In genomic region chr4:1291996-1292702, GRCh38 we compare ENCODE assay signal across 10 cellular contexts. TPM values are rescaled to one million over a fixed set of nuclear protein-coding genes. Genes with fewer than 3 reads are reported as not detected.
A peak's percentile ranks its signal among the peaks of the same experiment; 100 is the strongest.
DNase-seq lines count a peak whose midpoint lies in the region; ATAC-seq and TF ChIP-seq lines count a peak whose summit lies in the region.
"Had no signal": no experiment of that assay in that cellular context is flagged by ENCODE, and none has a peak within 500 bp of the region (broad histone marks: within the 10 kb centered on the region; RNA-seq: fewer than 3 reads in every experiment).

No MANE protein-coding gene starts in this region.

- no peak overlapping the region for H3K27ac ChIP-seq in esophagus muscularis mucosa (replicated peaks in 1 of 4)

- peaks cover 49% of the 10 kb centered on the region for H3K4me1 Mint-ChIP-seq in activated naive CD4-positive, alpha-beta T cell treated with anti-CD3 and anti-CD28 coated beads, Interleukin-2, amount 10 ng/mL, durations not matched to agents 7 days and 5 days
- H3K4me1 Mint-ChIP-seq in activated B cell treated with CpG ODN at 0.5 μM for 24 hours (peaks cover 60% of the 10 kb centered on the region), immature natural killer cell (peaks cover 48 to 62% of the 10 kb centered on the region in 2 donors)
- peaks cover 57% of the 10 kb centered on the region for H3K4me1 Mint-ChIP-seq in stimulated activated effector memory CD8-positive, alpha-beta T cell treated with anti-CD3 and anti-CD28 coated beads, Interleukin-12 subunit alpha, Interleukin-12 subunit beta, amount 100 ng/mL, for 72 hours

- H3K9me3 ChIP-seq in esophagus muscularis mucosa = no peaks in the 10 kb centered on the region

- no peaks in the 10 kb centered on the region for H3K27me3 Mint-ChIP-seq in activated naive CD4-positive, alpha-beta T cell treated with anti-CD3 and anti-CD28 coated beads, Interleukin-2, amount 10 ng/mL, durations not matched to agents 7 days and 5 days
- H3K27me3 Mint-ChIP-seq in activated B cell treated with CpG ODN at 0.5 μM for 24 hours (no peaks in the 10 kb centered on the region), immature natural killer cell (ENCODE audit: low read depth in 3 of 3) (peaks cover 2 to 10% (median 5%) of the 10 kb centered on the region in 3 donors)

- H3K4me1 ChIP-seq in esophagus muscularis mucosa = peaks cover 55 to 67% (median 62%) of the 10 kb centered on the region in 4 donors

- ATAC-seq in activated B cell treated with CpG ODN at 0.5 μM for 24 hours (ENCODE audit: low read depth) (no peak), HG02623 (IDR thresholded peaks at IDR 0.05; ENCODE audit: unreplicated experiment) (no peak), GM19035 (IDR thresholded peaks at IDR 0.05; ENCODE audit: unreplicated experiment) (no peak)
- ATAC-seq in stimulated activated effector memory CD8-positive, alpha-beta T cell treated with anti-CD3 and anti-CD28 coated beads, Interleukin-12 subunit alpha, Interleukin-12 subunit beta, amount 100 ng/mL, for 72 hours = no peak

- no peaks in the 10 kb centered on the region for H3K27me3 ChIP-seq in esophagus muscularis mucosa

- TF ChIP-seq CTCF in activated B cell treated with CpG ODN at 0.5 μM for 24 hours (IDR thresholded peaks at IDR 0.05) = no peak
- TF ChIP-seq CTCF in esophagus muscularis mucosa (IDR thresholded peaks at IDR 0.05) = no peak

- peaks cover 20% of the 10 kb centered on the region for H3K36me3 Mint-ChIP-seq in activated naive CD4-positive, alpha-beta T cell treated with anti-CD3 and anti-CD28 coated beads, Interleukin-2, amount 10 ng/mL, durations not matched to agents 7 days and 5 days
- peaks cover 11% of the 10 kb centered on the region for H3K36me3 Mint-ChIP-seq in activated B cell treated with CpG ODN at 0.5 μM for 24 hours (ENCODE audit: low read depth)
- no peaks in the 10 kb centered on the region for H3K36me3 Mint-ChIP-seq in immature natural killer cell
- peaks cover 43% of the 10 kb centered on the region for H3K36me3 Mint-ChIP-seq in stimulated activated effector memory CD8-positive, alpha-beta T cell treated with anti-CD3 and anti-CD28 coated beads, Interleukin-12 subunit alpha, Interleukin-12 subunit beta, amount 100 ng/mL, for 72 hours

- CTCF ChIA-PET in activated naive CD4-positive, alpha-beta T cell treated with anti-CD3 and anti-CD28 coated beads, Interleukin-2, amount 10 ng/mL, durations not matched to agents 7 days and 5 days (lab: Charles Lee) = interaction anchor here (0.6 to 2.2 kb wide), 4 partner anchors 54 to 721 kb away, joined by 3 to 9 read pairs (median 3); no protein-coding TSS in a partner anchor
- CTCF ChIA-PET in activated B cell treated with CpG ODN at 0.5 μM for 24 hours (lab: Charles Lee) = no interaction called here

- H3K4me3 Mint-ChIP-seq in activated naive CD4-positive, alpha-beta T cell treated with anti-CD3 and anti-CD28 coated beads, Interleukin-2, amount 10 ng/mL, durations not matched to agents 7 days and 5 days = peak overlapping the region; percentile 96
- peak overlapping the region; percentile 28 for H3K4me3 Mint-ChIP-seq in activated B cell treated with CpG ODN at 0.5 μM for 24 hours
- peak overlapping the region in 4 of 5 donors; percentile 89 to 96 (median 92) for H3K4me3 Mint-ChIP-seq in immature natural killer cell
- peak overlapping the region; percentile 95 for H3K4me3 Mint-ChIP-seq in stimulated activated effector memory CD8-positive, alpha-beta T cell treated with anti-CD3 and anti-CD28 coated beads, Interleukin-12 subunit alpha, Interleukin-12 subunit beta, amount 100 ng/mL, for 72 hours

- DNase-seq in activated naive CD4-positive, alpha-beta T cell treated with anti-CD3 and anti-CD28 coated beads, Interleukin-2, amount 10 ng/mL, durations not matched to agents 7 days and 5 days = no peak
- DNase-seq in activated naive CD4-positive, alpha-beta T cell treated with Interleukin-2 at 50 U/mL for 16 hours = no peak
- DNase-seq in activated B cell treated with CpG ODN at 0.5 μM for 24 hours (no peak), immature natural killer cell (no peak), esophagus muscularis mucosa (ENCODE audit: extremely low spot score) (no peak)
- no peak for DNase-seq in stimulated activated effector memory CD8-positive, alpha-beta T cell treated with anti-CD3 and anti-CD28 coated beads, Interleukin-12 subunit alpha, Interleukin-12 subunit beta, amount 100 ng/mL, for 72 hours (ENCODE audit: low spot score in 2 of 2)
- DNase-seq: NCI-H2171 had no signal

- no peak for TF ChIP-seq POLR2A in esophagus muscularis mucosa (IDR thresholded peaks at IDR 0.05; ENCODE audit: low read depth)

- POLR2A ChIA-PET in activated B cell treated with CpG ODN at 0.5 μM for 24 hours (lab: Charles Lee) = interaction anchor here (0.7 to 3.1 kb wide), 2 partner anchors 43 to 508 kb away, joined by 3 to 32 read pairs; partner anchors contain the start of gene CTBP1

- no peaks in the 10 kb centered on the region for H3K9me3 Mint-ChIP-seq in activated naive CD4-positive, alpha-beta T cell treated with anti-CD3 and anti-CD28 coated beads, Interleukin-2, amount 10 ng/mL, durations not matched to agents 7 days and 5 days
- no peaks in the 10 kb centered on the region for H3K9me3 Mint-ChIP-seq in activated B cell treated with CpG ODN at 0.5 μM for 24 hours
- H3K9me3 Mint-ChIP-seq in immature natural killer cell = no peaks in the 10 kb centered on the region
- H3K9me3 Mint-ChIP-seq in stimulated activated effector memory CD8-positive, alpha-beta T cell treated with anti-CD3 and anti-CD28 coated beads, Interleukin-12 subunit alpha, Interleukin-12 subunit beta, amount 100 ng/mL, for 72 hours = no peaks in the 10 kb centered on the region

- peaks cover 2 to 10% (median 8%) of the 10 kb centered on the region in 4 donors for H3K36me3 ChIP-seq in esophagus muscularis mucosa

- WGBS in esophagus muscularis mucosa = 61% methylated on average over 9 of the region's 11 CpGs

- no peak overlapping the region for H3K4me3 ChIP-seq in esophagus muscularis mucosa
- H3K4me3 ChIP-seq: lung had no signal

- intact Hi-C loops in activated B cell treated with CpG ODN at 0.5 μM for 24 hours (cut with micrococcal nuclease) (no loop called here), esophagus muscularis mucosa (cut with DNase I) (no loop called here)

- no peak for TF ChIP-seq EP300 in esophagus muscularis mucosa (IDR thresholded peaks at IDR 0.05)

- peak overlapping the region; percentile 50 for H3K27ac Mint-ChIP-seq in activated naive CD4-positive, alpha-beta T cell treated with anti-CD3 and anti-CD28 coated beads, Interleukin-2, amount 10 ng/mL, durations not matched to agents 7 days and 5 days
- peak overlapping the region; percentile 42 for H3K27ac Mint-ChIP-seq in activated B cell treated with CpG ODN at 0.5 μM for 24 hours
- H3K27ac Mint-ChIP-seq in immature natural killer cell = peak overlapping the region; percentile 40 to 93 (median 90)
- H3K27ac Mint-ChIP-seq in stimulated activated effector memory CD8-positive, alpha-beta T cell treated with anti-CD3 and anti-CD28 coated beads, Interleukin-12 subunit alpha, Interleukin-12 subunit beta, amount 100 ng/mL, for 72 hours = peak overlapping the region; percentile 96

RNA-seq across cellular contexts. Expression of gene MAEA, which starts 2.5 kb away (rescaled TPM):
- total RNA-seq in activated B cell treated with CpG ODN at 0.5 μM for 24 hours = 67.3 and 73.7 TPM in 2 replicates
- polyA plus RNA-seq in immature natural killer cell = 10 to 100 TPM; 60.7 to 76.0 (median 72.9) TPM
- total RNA-seq in esophagus muscularis mucosa = 10 to 100 TPM; 54.5 to 63.1 (median 59.8) TPM

RNA-seq across cellular contexts. Expression of gene CTBP1, which starts 43.2 kb away (rescaled TPM):
- total RNA-seq in activated B cell treated with CpG ODN at 0.5 μM for 24 hours (162 and 175 TPM in 2 replicates), esophagus muscularis mucosa (100 to 1,000 TPM; 110 to 245 (median 172) TPM)
- polyA plus RNA-seq in immature natural killer cell = 100 to 1,000 TPM in 1 of 3 donors, 10 to 100 TPM in 2; 72.1 to 110 (median 77.7) TPM

RNA-seq across cellular contexts. Expression of gene UVSSA, which starts 54.9 kb away (rescaled TPM):
- total RNA-seq in activated B cell treated with CpG ODN at 0.5 μM for 24 hours = 31.7 and 35.2 TPM in 2 replicates
- polyA plus RNA-seq in immature natural killer cell = 1 to 10 TPM; 3.2 to 7.0 (median 4.0) TPM
- 10 to 100 TPM in 3 of 4 donors, 1 to 10 TPM in 1; 8.9 to 16.5 (median 13.1) TPM for total RNA-seq in esophagus muscularis mucosa

Comparison
In these comparisons a context has a peak if more than half of its experiments do, and no peak if none do; other contexts are left out.
1. H3K27ac Mint-ChIP-seq: peak in every context shown above with its lines; median percentile 96 in stimulated activated effector memory CD8-positive, alpha-beta T cell treated with anti-CD3 and anti-CD28 coated beads, Interleukin-12 subunit alpha, Interleukin-12 subunit beta, amount 100 ng/mL, for 72 hours; 90 in immature natural killer cell; 50 in activated naive CD4-positive, alpha-beta T cell treated with anti-CD3 and anti-CD28 coated beads, Interleukin-2, amount 10 ng/mL, durations not matched to agents 7 days and 5 days; 42 in activated B cell treated with CpG ODN at 0.5 μM for 24 hours.
2. H3K4me3 Mint-ChIP-seq: peak in every context shown above with its lines; median percentile 96 in activated naive CD4-positive, alpha-beta T cell treated with anti-CD3 and anti-CD28 coated beads, Interleukin-2, amount 10 ng/mL, durations not matched to agents 7 days and 5 days; 95 in stimulated activated effector memory CD8-positive, alpha-beta T cell treated with anti-CD3 and anti-CD28 coated beads, Interleukin-12 subunit alpha, Interleukin-12 subunit beta, amount 100 ng/mL, for 72 hours; 92 in immature natural killer cell; 28 in activated B cell treated with CpG ODN at 0.5 μM for 24 hours.